ENCODE assay signal across 19 cellular contexts in the genomic region with DNA sequence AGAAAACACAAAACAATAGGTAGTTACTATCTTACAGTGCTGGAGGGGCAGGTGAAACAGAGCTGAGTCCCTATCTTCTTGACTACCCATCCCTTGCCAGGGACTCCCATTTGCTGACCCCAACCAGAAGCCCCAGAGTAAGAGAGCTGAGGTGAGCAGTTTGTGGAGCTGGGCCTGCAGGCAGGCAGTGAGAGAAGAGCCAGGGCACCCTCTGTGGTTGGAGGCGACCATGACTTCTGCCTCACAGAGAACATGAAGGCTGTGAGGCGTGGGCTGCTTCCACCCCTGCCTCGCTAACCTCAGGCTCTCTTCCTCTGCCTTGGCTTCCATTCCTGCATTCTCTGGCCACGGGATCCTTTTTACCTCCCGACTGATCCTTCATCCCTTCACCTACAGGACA. TPM values are rescaled to one million over a fixed set of nuclear protein-coding genes. Genes with fewer than 3 reads are reported as not detected.
A peak's percentile ranks its signal among the peaks of the same experiment; 100 is the strongest.
DNase-seq lines count a peak whose midpoint lies in the region; ATAC-seq, FAIRE-seq and TF ChIP-seq lines count a peak whose summit lies in the region.
"Had no signal": no experiment of that assay in that cellular context is flagged by ENCODE, and none has a peak within 500 bp of the region (broad histone marks: within the 10 kb centered on the region; RNA-seq: fewer than 3 reads in every experiment).

No MANE protein-coding gene starts in this region.

- no peak for TF ChIP-seq POLR2A in body of pancreas (IDR thresholded peaks at IDR 0.05)

- H4K91ac ChIP-seq in neuronal stem cell (ENCODE audit: low read depth, low read length, poor library complexity), result no peak overlapping the region

- in situ Hi-C loops in GM23248 (cut with MboI), result no loop called here

- H4K20me1 ChIP-seq in GM23248 (ENCODE audit: insufficient read depth), result no peaks in the 10 kb centered on the region; the same call in 1 of the 2 replicates

- H3K23ac ChIP-seq in neuronal stem cell (ENCODE audit: low read depth, low read length, poor library complexity), result no peak overlapping the region

- no peak for ATAC-seq in body of pancreas
- ATAC-seq in activated CD4-positive, CD25-positive, alpha-beta regulatory T cell treated with anti-CD3 and anti-CD28 coated beads, Interleukin-2, amount 50 U/mL, for 24 hours, result no peak
- ATAC-seq: GM12878 had no signal

- H3K27ac ChIP-seq in 22Rv1, result peak overlapping the region; percentile 56; the same call in 1 of the 2 replicates
- H3K27ac ChIP-seq in body of pancreas, result peak overlapping the region in 3 of 4 donors; percentile 31 to 84 (median 66)
- no peak overlapping the region for H3K27ac ChIP-seq in neuronal stem cell (replicated peaks; ENCODE audit: low read length)
- H3K27ac ChIP-seq in GM23248, result no peak overlapping the region
- H3K27ac ChIP-seq in coronary artery, result no peak overlapping the region
- H3K27ac ChIP-seq: BLaER1 treated with 17β-estradiol and CSF1 and Interleukin-3, amounts not matched to agents 10 nM and 100 nM; Peyer's patch had no signal

- H3K36me3 ChIP-seq in body of pancreas (replicated peaks in 1 of 2; ENCODE audit: insufficient read depth in 1 of 2, low read depth in 2 of 2), result no peaks in the 10 kb centered on the region
- H3K36me3 ChIP-seq in neuronal stem cell (replicated peaks in 1 of 2; ENCODE audit: control insufficient read depth in 2 of 2, insufficient read depth in 2 of 2, low read length in 2 of 2), result peaks cover 8 to 26% of the 10 kb centered on the region in 2 donors
- H3K36me3 ChIP-seq in GM23248 (ENCODE audit: low read depth), result 0 out of 2 replicates have a peak, but pooled peaks cover 3% of the 10 kb centered on the region
- H3K36me3 ChIP-seq: Peyer's patch had no signal

- H3K9me3 ChIP-seq in body of pancreas (no peaks in the 10 kb centered on the region), neuronal stem cell (replicated peaks in 1 of 2; ENCODE audit: control insufficient read depth in 2 of 2, insufficient read depth in 1 of 2, low read depth in 1 of 2, low read length in 2 of 2) (peaks cover 2 to 30% of the 10 kb centered on the region in 2 donors), GM23248 (ENCODE audit: low read depth) (no peaks in the 10 kb centered on the region)
- H3K9me3 ChIP-seq: Peyer's patch had no signal

- H3K27me3 ChIP-seq in body of pancreas (no peaks in the 10 kb centered on the region), neuronal stem cell (ENCODE audit: control insufficient read depth in 3 of 3, insufficient read depth in 3 of 3, low read depth in 1 of 3, low read length in 3 of 3) (no peaks in the 10 kb centered on the region), GM23248 (replicated peaks; ENCODE audit: insufficient read depth) (no peaks in the 10 kb centered on the region)
- H3K27me3 ChIP-seq: BLaER1 treated with 17β-estradiol and CSF1 and Interleukin-3, amounts not matched to agents 10 nM and 100 nM; Peyer's patch had no signal

- no peak overlapping the region for H3K14ac ChIP-seq in neuronal stem cell (ENCODE audit: low read length)

- no peak overlapping the region for H2BK15ac ChIP-seq in neuronal stem cell (ENCODE audit: low read length)

- intact Hi-C loops in body of pancreas (cut with DNase I), result loop anchor here (10.0 kb wide), 1 partner anchor 50 kb away; no protein-coding TSS in a partner anchor

- no peak overlapping the region for H2BK5ac ChIP-seq in neuronal stem cell (ENCODE audit: low read length)

- WGBS in body of pancreas, 2 donors, result 86 to 94% methylated on average over 5 of the region's 5 CpGs
- no CpG with 5 or more reads among the region's 5 CpGs for WGBS in neuronal stem cell (ENCODE audit: extremely low coverage in 2 of 2, insufficient read length in 2 of 2, insufficient replicate concordance in 1 of 2), 2 donors
- WGBS in GM23248 (ENCODE audit: low coverage in 1 of 2, low lambda C conversion rate in 2 of 2, missing lambda C conversion rate in 2 of 2), 2 experiments, result 84 to 87% methylated on average over 5 of the region's 5 CpGs

- H3K18ac ChIP-seq in neuronal stem cell (ENCODE audit: low read length), result peak overlapping the region; percentile 66

- H2AK5ac ChIP-seq in neuronal stem cell (ENCODE audit: low read depth, low read length), result no peak overlapping the region

- FAIRE-seq in RCC 7860 (lab: Jason Lieb, UNC), result no peak
- FAIRE-seq: GM12878, GM19239 had no signal

- H3K79me2 ChIP-seq in GM23248 (ENCODE audit: insufficient read depth), result peaks cover 88% of the 10 kb centered on the region

- H3K9ac ChIP-seq in neuronal stem cell (ENCODE audit: low read depth, low read length, poor library complexity) (no peak overlapping the region), GM23248 (no peak overlapping the region)
- H3K9ac ChIP-seq: BLaER1 treated with 17β-estradiol and CSF1 and Interleukin-3, amounts not matched to agents 10 nM and 100 nM had no signal

- H3K4me1 ChIP-seq in body of pancreas, result peaks cover 61% of the 10 kb centered on the region
- H3K4me1 ChIP-seq in neuronal stem cell (ENCODE audit: control insufficient read depth in 2 of 2, insufficient read depth in 1 of 2, low read depth in 1 of 2, low read length in 2 of 2), result peaks cover 0 to 3% of the 10 kb centered on the region in 2 donors
- H3K4me1 ChIP-seq in GM23248 (ENCODE audit: insufficient read depth), result peaks cover 24% of the 10 kb centered on the region
- H3K4me1 ChIP-seq: Peyer's patch had no signal

- no peak overlapping the region for H3K4ac ChIP-seq in neuronal stem cell (ENCODE audit: low read length)

- H2BK120ac ChIP-seq in neuronal stem cell (ENCODE audit: low read depth, low read length), result no peak overlapping the region

- TF ChIP-seq CTCF in 22Rv1 (IDR thresholded peaks at IDR 0.05), result no peak
- no peak for TF ChIP-seq CTCF in body of pancreas (IDR thresholded peaks at IDR 0.05)
- no peak for TF ChIP-seq CTCF in coronary artery (IDR thresholded peaks at IDR 0.05)

- H2AFZ ChIP-seq in neuronal stem cell (ENCODE audit: low read length), result no peak overlapping the region
- H2AFZ ChIP-seq in GM23248, result no peak overlapping the region

- H3K79me1 ChIP-seq in neuronal stem cell (ENCODE audit: low read depth, low read length), result peaks cover 6% of the 10 kb centered on the region

- no peaks in the 10 kb centered on the region for H3K9me2 ChIP-seq in GM23248 (ENCODE audit: insufficient read depth)

- no peak overlapping the region for H3K4me3 ChIP-seq in body of pancreas
- H3K4me3 ChIP-seq in neuronal stem cell (ENCODE audit: low read length in 2 of 2), result no peak overlapping the region
- H3K4me3 ChIP-seq in GM23248, result no peak overlapping the region
- H3K4me3 ChIP-seq in coronary artery, result no peak overlapping the region
- H3K4me3 ChIP-seq: BLaER1 treated with 17β-estradiol and CSF1 and Interleukin-3, amounts not matched to agents 10 nM and 100 nM; GM12878; Peyer's patch had no signal

- DNase-seq in body of pancreas, result no peak
- peak; percentile 31 for DNase-seq in iPS-NIHi7 (ENCODE audit: extremely low spot score)
- DNase-seq in neuronal stem cell (ENCODE audit: low spot score), result no peak
- no peak for DNase-seq in GM23248
- no peak for DNase-seq in coronary artery (ENCODE audit: low spot score)
- no peak for DNase-seq in RCC 7860 (ENCODE audit: low spot score)
- DNase-seq: GOT3, Kasumi-1, NCI-H1417 treated with DMSO at 0.1 percent for 48 hours, NCI-H2029, NCI-H510A treated with DMSO at 0.1 percent for 48 hours, Peyer's patch, SHP77 had no signal

- H2BK12ac ChIP-seq in neuronal stem cell (ENCODE audit: low read length), result no peak overlapping the region

- no peak overlapping the region for H4K8ac ChIP-seq in neuronal stem cell (ENCODE audit: low read depth, low read length)

- H3K4me2 ChIP-seq in neuronal stem cell (ENCODE audit: insufficient read depth, low read length, poor library complexity, severe bottlenecking), result no peak overlapping the region
- H3K4me2 ChIP-seq in GM23248 (ENCODE audit: unreplicated experiment), result no peak overlapping the region
- H3K4me2 ChIP-seq: BLaER1 treated with 17β-estradiol and CSF1 and Interleukin-3, amounts not matched to agents 10 nM and 100 nM had no signal

- H3F3A ChIP-seq in GM23248 (ENCODE audit: insufficient read depth), result peaks cover 5% of the 10 kb centered on the region

RNA-seq across cellular contexts. Expression of a gene that starts 47.5 kb away (rescaled TPM):
- not detected for total RNA-seq in body of pancreas
- not detected for polyA plus RNA-seq in neuronal stem cell (2013, experiment 1 of 2)
- polyA plus RNA-seq in neuronal stem cell (2013, experiment 2 of 2), result not detected
- not detected in 2 replicates for total RNA-seq in GM23248 (2014; rRNA removed; shearing (Covaris generic))
- not detected in 2 replicates for polyA plus RNA-seq in GM23248 (2016; fragmentation: Nextera tagmentation; extraction: Ambion mirVana)
- total RNA-seq: A172, GM12878, Peyer's patch had no signal
- polyA plus RNA-seq: GM12878 had no signal

Comparison
In these comparisons a context has a peak if more than half of its experiments do, and no peak if none do; other contexts are left out.
1. H3K27ac ChIP-seq: peak in 22Rv1 (single experiment) and body of pancreas (3 of 4); none in neuronal stem cell (single experiment), GM23248 (single experiment) and coronary artery (0 of 2).